Comparison of ENCODE assay signal across 16 cellular contexts in genomic region chr7:38679419-38679818, GRCh38. TPM values are rescaled to one million over a fixed set of nuclear protein-coding genes. Genes with fewer than 3 reads are reported as not detected.
A peak's percentile ranks its signal among the peaks of the same experiment; 100 is the strongest.
DNase-seq lines count a peak whose midpoint lies in the region; TF ChIP-seq lines count a peak whose summit lies in the region.
"Had no signal": no experiment of that assay in that cellular context is flagged by ENCODE, and none has a peak within 500 bp of the region (broad histone marks: within the 10 kb centered on the region; RNA-seq: fewer than 3 reads in every experiment).

No MANE protein-coding gene starts in this region.

- H3K4me3 ChIP-seq in fibroblast of pulmonary artery (replicated peaks; ENCODE audit: low read depth, low read length), result no peak overlapping the region

- DNase-seq in NCI-H226 (peak; percentile 61), amniotic epithelial cell (ENCODE audit: low read depth) (peak; percentile 6), fibroblast of pulmonary artery (ENCODE audit: low read depth) (peak; percentile 48), germinal center (ENCODE audit: low spot score) (no peak), medulla oblongata (ENCODE audit: extremely low spot score) (no peak), mesenteric fat pad (ENCODE audit: low spot score) (no peak), NCI-H187 treated with DMSO at 0.1 percent for 48 hours (lab: John Stamatoyannopoulos, UW) (no peak)
- DNase-seq: CD4-positive, alpha-beta T cell; COR-L47; DMS79 treated with DMSO at 0.1 percent for 48 hours; NCI-H1092; NCI-H1436; NCI-H1930; NCI-H2227 treated with DMSO at 0.1 percent for 48 hours; NCI-H510A treated with DMSO at 0.1 percent for 48 hours; NCI-H748 treated with DMSO at 0.1 percent for 48 hours had no signal

- TF ChIP-seq CTCF in fibroblast of pulmonary artery (IDR thresholded peaks at IDR 0.05; ENCODE audit: low read length, missing control alignments), result no peak

RNA-seq across cellular contexts. Expression of gene AMPH, which starts 48.2 kb away (rescaled TPM):
- 16.4 TPM for total RNA-seq in mesenteric fat pad
- total RNA-seq: CD4-positive, alpha-beta T cell had no signal

Comparison
In these comparisons a context has a peak if more than half of its experiments do, and no peak if none do; other contexts are left out.
1. DNase-seq: peak in NCI-H226 (single experiment), amniotic epithelial cell (single experiment) and fibroblast of pulmonary artery (single experiment); none in germinal center (single experiment), medulla oblongata (single experiment), mesenteric fat pad (single experiment) and NCI-H187 treated with DMSO at 0.1 percent for 48 hours (single experiment).